ENCODE assay signal across 8 cellular contexts in the genomic region with DNA sequence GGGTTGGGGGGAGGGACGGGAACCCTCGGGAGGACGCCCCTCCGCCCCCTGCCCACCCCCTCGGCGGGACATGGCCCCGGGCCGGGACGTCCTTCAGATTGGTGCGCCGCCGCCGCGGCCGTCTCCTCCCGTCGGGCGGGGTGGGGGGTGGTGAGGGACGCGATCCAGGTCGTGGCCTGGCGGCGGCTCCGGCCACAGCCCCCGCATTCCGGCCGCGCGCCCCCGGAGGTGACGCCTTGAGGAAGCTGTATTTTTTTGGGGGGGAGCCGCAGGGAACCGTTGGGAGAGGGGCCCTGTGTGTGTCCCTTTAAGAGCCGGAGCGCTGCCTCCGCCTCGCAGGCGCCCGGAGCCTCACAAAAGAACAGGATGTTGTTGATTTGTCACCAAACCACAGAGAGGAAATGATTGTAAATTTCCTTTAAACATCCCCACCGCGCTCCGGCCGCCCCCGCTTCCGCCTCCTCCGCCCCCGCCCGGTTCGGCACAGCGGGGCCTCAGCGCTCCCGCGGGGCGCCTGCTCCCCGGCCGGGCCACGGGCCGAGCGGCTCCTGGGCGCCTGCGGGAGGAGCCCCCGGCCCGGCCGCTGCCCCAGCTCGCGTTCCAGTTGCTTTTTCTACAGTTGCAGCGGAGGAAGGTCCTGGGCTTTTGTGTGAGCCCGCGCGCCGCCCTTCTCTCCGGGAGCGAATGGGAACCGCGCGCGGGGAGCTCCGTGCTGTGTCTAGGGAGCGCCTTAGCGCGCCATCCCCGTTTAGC. TPM values are rescaled to one million over a fixed set of nuclear protein-coding genes. Genes with fewer than 3 reads are reported as not detected.
DNase-seq lines count a peak whose midpoint lies in the region; ATAC-seq and TF ChIP-seq lines count a peak whose summit lies in the region.

No MANE protein-coding gene starts in this region.

- H3K4me3 ChIP-seq in DND-41 (ENCODE audit: low read depth in 1 of 2, low read length in 2 of 2) (0 out of 4 replicates have a peak overlapping the region, but pooled peaks of 1 of the 2 experiments have one; percentile 11), neural progenitor cell (peak overlapping the region; percentile 56), stomach (peak overlapping the region; percentile 57 to 70 (median 65))

- intact Hi-C loops in stomach (cut with DNase I; ENCODE audit: low total_unique reads), result no loop called here

- no peak overlapping the region for H2AFZ ChIP-seq in DND-41 (ENCODE audit: low read depth, low read length)
- H2AFZ ChIP-seq in neural progenitor cell (replicated peaks), result peak overlapping the region; percentile 59

- H3K4me1 Mint-ChIP-seq in neural progenitor cell, result peaks cover 49% of the 10 kb centered on the region

- no peak for TF ChIP-seq EP300 in stomach (IDR thresholded peaks at IDR 0.05)

- H3K27me3 Mint-ChIP-seq in neural progenitor cell (ENCODE audit: insufficient read depth, low read depth), result peaks cover 4% of the 10 kb centered on the region

- H3K27me3 ChIP-seq in DND-41 (ENCODE audit: insufficient read depth, low read length, poor library complexity), result peaks cover 36% of the 10 kb centered on the region
- H3K27me3 ChIP-seq in neural progenitor cell, result peaks cover 40% of the 10 kb centered on the region
- peaks cover 0 to 13% (median 0%) of the 10 kb centered on the region in 3 donors for H3K27me3 ChIP-seq in stomach

- H3K4me2 ChIP-seq in DND-41 (ENCODE audit: insufficient read depth, low read length) (peak overlapping the region; percentile 50), neural progenitor cell (peak overlapping the region; percentile 69)

- H4K20me1 ChIP-seq in DND-41 (ENCODE audit: insufficient read depth, low read length) (peaks cover 25% of the 10 kb centered on the region), neural progenitor cell (ENCODE audit: low read depth) (no peaks in the 10 kb centered on the region)

- no peaks in the 10 kb centered on the region for H3K36me3 Mint-ChIP-seq in neural progenitor cell

- H3F3A ChIP-seq in neural progenitor cell (ENCODE audit: low read depth), result peaks cover 37% of the 10 kb centered on the region

- ATAC-seq in DND-41 (ENCODE audit: insufficient read depth, low read depth) (peak; percentile 89), GM21529 (IDR thresholded peaks at IDR 0.05; ENCODE audit: unreplicated experiment) (peak; percentile 93)

- H3K4me3 Mint-ChIP-seq in neural progenitor cell, result peak overlapping the region; percentile 87

- H3K9me3 Mint-ChIP-seq in neural progenitor cell, result peaks cover 6% of the 10 kb centered on the region

- H3K9me3 ChIP-seq in DND-41 (ENCODE audit: insufficient read depth, low read length, severe bottlenecking) (no peaks in the 10 kb centered on the region), neural progenitor cell (ENCODE audit: low read depth) (no peaks in the 10 kb centered on the region), stomach (no peaks in the 10 kb centered on the region)

- TF ChIP-seq POLR2A in stomach (IDR thresholded peaks at IDR 0.05), result no peak

- H3K27ac ChIP-seq in DND-41 (ENCODE audit: low read length) (no peak overlapping the region), neural progenitor cell (no peak overlapping the region), stomach (peak overlapping the region; percentile 94 to 98 (median 95))

- no peak for TF ChIP-seq CTCF in DND-41 (IDR thresholded peaks at IDR 0.05; ENCODE audit: borderline replicate concordance, extremely low read depth, low read length, poor library complexity, severe bottlenecking)
- no peak for TF ChIP-seq CTCF in neural progenitor cell (IDR thresholded peaks at IDR 0.05)
- no peak for TF ChIP-seq CTCF in stomach (IDR thresholded peaks at IDR 0.05)

- 0 to 1% (median 1%) methylated on average over 16 to 82 of the region's 82 CpGs for WGBS in stomach, 5 donors

- H3K9ac ChIP-seq in DND-41 (ENCODE audit: low read depth, low read length), result no peak overlapping the region
- H3K9ac ChIP-seq in neural progenitor cell, result no peak overlapping the region

- no peaks in the 10 kb centered on the region for H3K36me3 ChIP-seq in DND-41 (ENCODE audit: insufficient read depth, low read length)
- no peaks in the 10 kb centered on the region for H3K36me3 ChIP-seq in neural progenitor cell
- no peaks in the 10 kb centered on the region for H3K36me3 ChIP-seq in stomach

- H3K4me1 ChIP-seq in DND-41 (ENCODE audit: insufficient read depth, low read length), result peaks cover 21% of the 10 kb centered on the region
- H3K4me1 ChIP-seq in neural progenitor cell, result peaks cover 19% of the 10 kb centered on the region
- peaks cover 6 to 28% (median 16%) of the 10 kb centered on the region in 4 donors for H3K4me1 ChIP-seq in stomach

- peak overlapping the region; percentile 63 for H3K27ac Mint-ChIP-seq in neural progenitor cell

- DNase-seq in DND-41, result peak; percentile 89
- DNase-seq in HuH-7.5 (ENCODE audit: low spot score), result peak; percentile 71
- peak; percentile 72 for DNase-seq in SHP77 treated with DMSO at 0.1 percent for 48 hours (lab: John Stamatoyannopoulos, UW)
- peak; percentile 86 for DNase-seq in activated gamma-delta T cell treated with Interleukin-2 at 50 U/mL for 16 hours
- peak; percentile 85 for DNase-seq in foreskin melanocyte
- peak; percentile 86 for DNase-seq in neural progenitor cell (ENCODE audit: low spot score)
- DNase-seq in stomach, result peak; percentile 77

- H3K79me2 ChIP-seq in DND-41 (ENCODE audit: insufficient read depth, low read length) (no peaks in the 10 kb centered on the region), neural progenitor cell (ENCODE audit: low read depth) (no peaks in the 10 kb centered on the region)

RNA-seq across cellular contexts. Expression of a gene that starts 32.1 kb away (rescaled TPM):
- total RNA-seq in neural progenitor cell (ENCODE audit: low replicate concordance), result 0.13 and 1.7 TPM in 2 replicates
- 10 to 100 TPM in 3 of 5 donors, 1 to 10 TPM in 2; 2.9 to 13.6 (median 10.7) TPM for total RNA-seq in stomach
- 1 to 10 TPM; 1.3 to 7.9 (median 5.2) TPM for polyA plus RNA-seq in stomach

Comparison
In these comparisons a context has a peak if more than half of its experiments do, and no peak if none do; other contexts are left out.
1. H3K27ac ChIP-seq: peak in stomach (5 of 5); none in DND-41 (single experiment) and neural progenitor cell (single experiment).
2. Peak in every context shown above with its lines, with median percentiles within 50 percentile points of each other: DNase-seq.